17 cellular contexts compared by ENCODE assay signal in genomic region chr2:15772196-15772595, GRCh38.
DNase-seq lines count a peak whose midpoint lies in the region; ATAC-seq lines count a peak whose summit lies in the region.
"Had no signal": no experiment of that assay in that cellular context is flagged by ENCODE, and none has a peak within 500 bp of the region (broad histone marks: within the 10 kb centered on the region; RNA-seq: fewer than 3 reads in every experiment).

No MANE protein-coding gene starts in this region.

- no peaks in the 10 kb centered on the region for H3K4me1 Mint-ChIP-seq in activated naive CD4-positive, alpha-beta T cell treated with anti-CD3 and anti-CD28 coated beads, Interleukin-2, amount 10 ng/mL, durations not matched to agents 7 days and 5 days
- H3K4me1 Mint-ChIP-seq: CD14-positive monocyte had no signal

- no peak for ATAC-seq in sciatic nerve
- ATAC-seq in HG03108 (IDR thresholded peaks at IDR 0.05; ENCODE audit: unreplicated experiment): no peak
- ATAC-seq in GM18867 (IDR thresholded peaks at IDR 0.05; ENCODE audit: unreplicated experiment): no peak
- ATAC-seq: A549 had no signal

- no peaks in the 10 kb centered on the region for H3K36me3 Mint-ChIP-seq in activated naive CD4-positive, alpha-beta T cell treated with anti-CD3 and anti-CD28 coated beads, Interleukin-2, amount 10 ng/mL, durations not matched to agents 7 days and 5 days
- H3K36me3 Mint-ChIP-seq: CD14-positive monocyte; CD4-positive, alpha-beta memory T cell; IgD-negative memory B cell had no signal

- H3K27ac Mint-ChIP-seq in activated naive CD4-positive, alpha-beta T cell treated with anti-CD3 and anti-CD28 coated beads, Interleukin-2, amount 10 ng/mL, durations not matched to agents 7 days and 5 days: peak overlapping the region; percentile 42
- H3K27ac Mint-ChIP-seq: CD4-positive, alpha-beta memory T cell; IgD-negative memory B cell had no signal

- no peak overlapping the region for H3K4me3 Mint-ChIP-seq in activated naive CD4-positive, alpha-beta T cell treated with anti-CD3 and anti-CD28 coated beads, Interleukin-2, amount 10 ng/mL, durations not matched to agents 7 days and 5 days
- H3K4me3 Mint-ChIP-seq: CD14-positive monocyte; CD4-positive, alpha-beta memory T cell; IgD-negative memory B cell had no signal

- no peaks in the 10 kb centered on the region for H3K27me3 Mint-ChIP-seq in activated naive CD4-positive, alpha-beta T cell treated with anti-CD3 and anti-CD28 coated beads, Interleukin-2, amount 10 ng/mL, durations not matched to agents 7 days and 5 days

- intact Hi-C loops in sciatic nerve (cut with DNase I): no loop called here

- CTCF ChIA-PET in activated naive CD4-positive, alpha-beta T cell treated with anti-CD3 and anti-CD28 coated beads, Interleukin-2, amount 10 ng/mL, durations not matched to agents 7 days and 5 days (lab: Charles Lee): no interaction called here

- DNase-seq in activated naive CD4-positive, alpha-beta T cell treated with anti-CD3 and anti-CD28 coated beads, Interleukin-2, amount 10 ng/mL, durations not matched to agents 7 days and 5 days: no peak
- no peak for DNase-seq in activated naive CD4-positive, alpha-beta T cell treated with Interleukin-2 at 50 U/mL for 16 hours
- peak; percentile 95 for DNase-seq in SK-N-DZ (ENCODE audit: low spot score)
- peak; percentile 67 for DNase-seq in mesenteric fat pad (ENCODE audit: low spot score)
- peak; percentile 33 for DNase-seq in sciatic nerve (ENCODE audit: low spot score)
- no peak for DNase-seq in stimulated activated CD4-positive, alpha-beta T cell treated with anti-CD3 and anti-CD28 coated beads, Interleukin-12 subunit alpha, Interleukin-12 subunit beta, amount 100 ng/mL, for 4 hours
- DNase-seq: CD4-positive, alpha-beta memory T cell; DMS 273 treated with DMSO at 0.1 percent for 48 hours; DMS53; DND-41; GM23248; HCEC 1CT had no signal

- no peaks in the 10 kb centered on the region for H3K9me3 Mint-ChIP-seq in activated naive CD4-positive, alpha-beta T cell treated with anti-CD3 and anti-CD28 coated beads, Interleukin-2, amount 10 ng/mL, durations not matched to agents 7 days and 5 days

Comparison
In these comparisons a context has a peak if more than half of its experiments do, and no peak if none do; other contexts are left out.
1. DNase-seq: peak in SK-N-DZ (single experiment), mesenteric fat pad (single experiment) and sciatic nerve (single experiment); none in activated naive CD4-positive, alpha-beta T cell treated with anti-CD3 and anti-CD28 coated beads, Interleukin-2, amount 10 ng/mL, durations not matched to agents 7 days and 5 days (single experiment), activated naive CD4-positive, alpha-beta T cell treated with Interleukin-2 at 50 U/mL for 16 hours (single experiment) and stimulated activated CD4-positive, alpha-beta T cell treated with anti-CD3 and anti-CD28 coated beads, Interleukin-12 subunit alpha, Interleukin-12 subunit beta, amount 100 ng/mL, for 4 hours (single experiment).